ENCODE assay signal across 8 cellular contexts in the genomic region with DNA sequence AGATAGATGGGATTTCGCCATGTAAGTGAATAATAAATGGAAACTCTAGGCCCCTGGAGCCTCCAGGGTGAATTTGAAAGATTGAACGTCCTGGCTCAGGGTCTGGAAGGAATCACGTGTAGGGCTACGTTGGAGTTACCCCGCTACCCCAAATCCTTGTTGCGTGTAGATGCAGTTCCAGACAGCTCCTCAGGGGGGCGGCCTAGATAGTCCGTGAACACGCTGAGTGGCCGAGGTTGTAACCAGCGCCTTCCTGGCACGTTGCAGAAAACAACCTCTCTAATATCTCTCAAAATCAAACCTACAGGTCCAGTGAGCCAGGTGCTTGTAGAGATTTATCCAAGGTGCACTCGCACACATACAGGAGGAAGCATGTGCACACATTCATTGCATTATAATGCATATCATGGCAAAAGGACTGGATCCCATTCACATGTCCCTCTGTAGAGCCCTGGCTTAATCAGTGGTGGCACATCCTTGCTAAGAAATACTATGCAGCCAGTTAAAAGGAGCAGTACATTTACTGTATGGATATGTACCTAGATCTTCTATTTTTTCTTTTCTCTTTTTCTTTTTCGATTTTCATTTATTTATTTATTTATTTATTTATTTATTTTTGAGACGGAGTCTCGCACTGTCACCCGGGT. TPM values are rescaled to one million over a fixed set of nuclear protein-coding genes. Genes with fewer than 3 reads are reported as not detected.
DNase-seq lines count a peak whose midpoint lies in the region; ATAC-seq and TF ChIP-seq lines count a peak whose summit lies in the region.

No MANE protein-coding gene starts in this region.

- no peak for TF ChIP-seq POLR2A in adrenal gland (IDR thresholded peaks at IDR 0.05)

- no peaks in the 10 kb centered on the region for H3K9me3 ChIP-seq in CD4-positive, CD25-positive, alpha-beta regulatory T cell (ENCODE audit: control insufficient read depth in 2 of 2, low read length in 2 of 2)
- H3K9me3 ChIP-seq in adrenal gland (replicated peaks in 1 of 3), result no peaks in the 10 kb centered on the region

- H3K36me3 Mint-ChIP-seq in CD4-positive, CD25-positive, alpha-beta regulatory T cell, result no peaks in the 10 kb centered on the region
- H3K36me3 Mint-ChIP-seq in T-cell, result no peaks in the 10 kb centered on the region

- TF ChIP-seq CTCF in adrenal gland (IDR thresholded peaks at IDR 0.05), result peak; percentile 65 to 87 (median 76)

- CTCF ChIA-PET in T-cell (lab: Charles Lee), result interaction anchor here in 1 of 2 donors (0.8 kb wide), 1 partner anchor 67 kb away, joined by 4 read pairs; no protein-coding TSS in a partner anchor

- POLR2A ChIA-PET in T-cell (lab: Charles Lee), result interaction anchor here in 1 of 2 donors (0.5 kb wide), 1 partner anchor 1419 kb away, joined by 4 read pairs; no protein-coding TSS in a partner anchor

- H3K36me3 ChIP-seq in CD4-positive, CD25-positive, alpha-beta regulatory T cell (ENCODE audit: control insufficient read depth, insufficient read depth, low read length), result no peaks in the 10 kb centered on the region
- H3K36me3 ChIP-seq in adrenal gland (replicated peaks in 1 of 2), result no peaks in the 10 kb centered on the region

- intact Hi-C loops in adrenal gland (cut with DNase I), result loop anchor here in 1 of 2 donors (10.0 kb wide), 1 partner anchor 69 kb away; no protein-coding TSS in a partner anchor

- DNase-seq in CD4-positive, CD25-positive, alpha-beta regulatory T cell, result peak; percentile 58 to 88 (median 77)
- DNase-seq in HUDEP-2 (lab: John Stamatoyannopoulos, UW; ENCODE audit: unreplicated experiment in 76 of 76) (peak in 70 of 76 experiments; percentile 33 to 90 (median 72)), T-cell (peak; percentile 55 to 83 (median 78)), adrenal gland (peak; percentile 71 to 91 (median 85)), hypothalamus (lab: John Stamatoyannopoulos, UW) (peak in 36 of 51 donors; percentile 1 to 76 (median 36)), DMS79 (lab: John Stamatoyannopoulos, UW) (no peak)
- DNase-seq in stimulated activated CD4-positive, alpha-beta T cell treated with anti-CD3 and anti-CD28 coated beads, Interleukin-12 subunit alpha, Interleukin-12 subunit beta, amount 100 ng/mL, for 24 hours (ENCODE audit: low read depth in 2 of 2), result peak; percentile 58 to 89

- peaks cover 0 to 2% (median 0%) of the 10 kb centered on the region in 7 donors for H3K9me3 Mint-ChIP-seq in CD4-positive, CD25-positive, alpha-beta regulatory T cell
- no peaks in the 10 kb centered on the region for H3K9me3 Mint-ChIP-seq in T-cell

- ATAC-seq in CD4-positive, CD25-positive, alpha-beta regulatory T cell (ENCODE audit: low read depth in 2 of 2), result peak; percentile 37 to 44
- peak; percentile 20 to 52 (median 30) for ATAC-seq in T-cell (replicated peaks in 1 of 4)
- no peak for ATAC-seq in HG03378 (IDR thresholded peaks at IDR 0.05; ENCODE audit: unreplicated experiment)

- H3K4me1 Mint-ChIP-seq in CD4-positive, CD25-positive, alpha-beta regulatory T cell, result peaks cover 5 to 30% (median 8%) of the 10 kb centered on the region in 4 donors
- H3K4me1 Mint-ChIP-seq in T-cell, result peaks cover 21 to 29% (median 28%) of the 10 kb centered on the region in 3 donors

- 26 to 36% (median 27%) methylated on average over 14 to 17 of the region's 17 CpGs for WGBS in adrenal gland, 4 donors

- H3K4me1 ChIP-seq in CD4-positive, CD25-positive, alpha-beta regulatory T cell (ENCODE audit: control insufficient read depth, insufficient read depth, low read length, poor library complexity, severe bottlenecking), result peaks cover 28% of the 10 kb centered on the region
- peaks cover 9 to 11% of the 10 kb centered on the region in 2 donors for H3K4me1 ChIP-seq in adrenal gland (replicated peaks in 1 of 2)

- H3K27me3 ChIP-seq in CD4-positive, CD25-positive, alpha-beta regulatory T cell (ENCODE audit: control insufficient read depth, insufficient read depth, low read length), result no peaks in the 10 kb centered on the region
- H3K27me3 ChIP-seq in adrenal gland, result peaks cover 4% of the 10 kb centered on the region

- H3K4me3 Mint-ChIP-seq in CD4-positive, CD25-positive, alpha-beta regulatory T cell, result peak overlapping the region; percentile 74 to 87 (median 80)
- peak overlapping the region; percentile 32 to 54 (median 50) for H3K4me3 Mint-ChIP-seq in T-cell

- peak overlapping the region in 2 of 3 donors; percentile 28 to 77 for H3K27ac Mint-ChIP-seq in CD4-positive, CD25-positive, alpha-beta regulatory T cell
- H3K27ac Mint-ChIP-seq in T-cell, result peak overlapping the region; percentile 25 to 55

- no peaks in the 10 kb centered on the region for H3K27me3 Mint-ChIP-seq in CD4-positive, CD25-positive, alpha-beta regulatory T cell
- peaks cover 0 to 3% of the 10 kb centered on the region in 2 donors for H3K27me3 Mint-ChIP-seq in T-cell

- H3K27ac ChIP-seq in CD4-positive, CD25-positive, alpha-beta regulatory T cell (ENCODE audit: insufficient read depth, low read length, poor library complexity, severe bottlenecking), result no peak overlapping the region
- no peak overlapping the region for H3K27ac ChIP-seq in adrenal gland

- H3K4me3 ChIP-seq in CD4-positive, CD25-positive, alpha-beta regulatory T cell (ENCODE audit: low read depth, low read length), result no peak overlapping the region
- H3K4me3 ChIP-seq in adrenal gland, result peak overlapping the region in 1 of 4 donors; percentile 6

RNA-seq across cellular contexts. Expression of gene KEAP1, which starts 2.5 kb away (rescaled TPM):
- 26.2 TPM for total RNA-seq in CD4-positive, CD25-positive, alpha-beta regulatory T cell
- polyA plus RNA-seq in CD4-positive, CD25-positive, alpha-beta regulatory T cell, result 10 to 100 TPM; 45.0 to 75.1 (median 56.3) TPM
- 10 to 100 TPM; 18.4 to 64.2 (median 56.0) TPM for total RNA-seq in T-cell
- 100 to 1,000 TPM in 1 of 8 donors, 10 to 100 TPM in 7; 71.1 to 106 (median 75.1) TPM for total RNA-seq in adrenal gland
- 100 to 1,000 TPM in 1 of 3 donors, 10 to 100 TPM in 2; 71.0 to 101 (median 97.3) TPM for polyA plus RNA-seq in adrenal gland

RNA-seq across cellular contexts. Expression of gene S1PR5, which starts 11.5 kb away (rescaled TPM):
- total RNA-seq in CD4-positive, CD25-positive, alpha-beta regulatory T cell, result not detected
- under 1 TPM in 3 of 4 donors, not detected in 1; 0.17 to 0.31 (median 0.30) TPM for polyA plus RNA-seq in CD4-positive, CD25-positive, alpha-beta regulatory T cell
- total RNA-seq in T-cell (10 to 100 TPM in 1 of 5 donors, 1 to 10 TPM in 4; 1.9 to 25.0 (median 6.5) TPM), adrenal gland (1 to 10 TPM in 2 of 8 donors, under 1 TPM in 5, not detected in 1; 0.14 to 3.0 (median 0.55) TPM)
- polyA plus RNA-seq in adrenal gland, result under 1 TPM; 0.37 to 0.97 (median 0.51) TPM

RNA-seq across cellular contexts. Expression of gene ATG4D, which starts 38.0 kb away (rescaled TPM):
- total RNA-seq in CD4-positive, CD25-positive, alpha-beta regulatory T cell, result 62.4 TPM
- 10 to 100 TPM; 14.0 to 17.0 (median 14.7) TPM for polyA plus RNA-seq in CD4-positive, CD25-positive, alpha-beta regulatory T cell
- total RNA-seq in T-cell (10 to 100 TPM; 55.7 to 63.0 (median 60.9) TPM), adrenal gland (10 to 100 TPM; 26.4 to 93.7 (median 38.5) TPM)
- polyA plus RNA-seq in adrenal gland, result 10 to 100 TPM in 2 of 3 donors, 1 to 10 TPM in 1; 7.4 to 58.2 (median 53.2) TPM
